Comparison of ENCODE assay signal across 15 cellular contexts in genomic region chr17:74777884-74778490, GRCh38. TPM values are rescaled to one million over a fixed set of nuclear protein-coding genes. Genes with fewer than 3 reads are reported as not detected.
DNase-seq lines count a peak whose midpoint lies in the region; ATAC-seq, FAIRE-seq and TF ChIP-seq lines count a peak whose summit lies in the region.
"Had no signal": no experiment of that assay in that cellular context is flagged by ENCODE, and none has a peak within 500 bp of the region (broad histone marks: within the 10 kb centered on the region; RNA-seq: fewer than 3 reads in every experiment).

No MANE protein-coding gene starts in this region.

- H3K9me3 Mint-ChIP-seq in activated T-cell treated with anti-CD3 and anti-CD28 coated beads, Interleukin-2, amount 50 U/mL, for 4 hours = no peaks in the 10 kb centered on the region
- no peaks in the 10 kb centered on the region for H3K9me3 Mint-ChIP-seq in astrocyte (ENCODE audit: unreplicated experiment)

- H3K36me3 ChIP-seq in astrocyte (ENCODE audit: insufficient read depth, low read length) (peaks cover 7% of the 10 kb centered on the region), osteoblast (ENCODE audit: insufficient read depth, low read length) (peaks cover 35% of the 10 kb centered on the region), colonic mucosa (no peaks in the 10 kb centered on the region)

- no peak overlapping the region for H3K9ac ChIP-seq in astrocyte (ENCODE audit: low read length)
- H3K9ac ChIP-seq in colonic mucosa (ENCODE audit: low read depth in 2 of 2, low read length in 2 of 2) = no peak overlapping the region

- H3K79me2 ChIP-seq in astrocyte (ENCODE audit: insufficient read depth, low read length) = peaks cover 53% of the 10 kb centered on the region
- peaks cover 49% of the 10 kb centered on the region for H3K79me2 ChIP-seq in osteoblast (ENCODE audit: insufficient read depth, low read length)

- H4K20me1 ChIP-seq in astrocyte (ENCODE audit: insufficient read depth, low read length) (peaks cover 63% of the 10 kb centered on the region), osteoblast (ENCODE audit: insufficient read depth, low read length) (peaks cover 27% of the 10 kb centered on the region)

- no peak for DNase-seq in activated T-cell treated with anti-CD3 and anti-CD28 coated beads, Interleukin-2, amount 50 U/mL, for 4 hours
- DNase-seq in activated T-cell treated with anti-CD3 and anti-CD28 coated beads, Interleukin-2, amount 50 U/mL, for 1 hour = no peak
- DNase-seq in NOMO-1 treated with DMSO at 0.1 percent for 48 hours (lab: John Stamatoyannopoulos, UW; ENCODE audit: unreplicated experiment) = peak; percentile 98
- no peak for DNase-seq in astrocyte (ENCODE audit: low read depth)
- peak; percentile 32 for DNase-seq in osteoblast (ENCODE audit: insufficient read length, low spot score, missing footprints)
- no peak for DNase-seq in GOT3 (lab: John Stamatoyannopoulos, UW)
- DNase-seq in HPDE6-E6E7 (ENCODE audit: extremely low spot score) = no peak
- no peak for DNase-seq in colonic mucosa
- DNase-seq: brain microvascular endothelial cell, IMR-90, lower lobe of right lung, NCI-H2029 treated with DMSO at 0.1 percent for 48 hours, posterior cingulate gyrus had no signal

- H3K4me3 Mint-ChIP-seq in activated T-cell treated with anti-CD3 and anti-CD28 coated beads, Interleukin-2, amount 50 U/mL, for 4 hours = peak overlapping the region; percentile 64
- peak overlapping the region; percentile 99 for H3K4me3 Mint-ChIP-seq in astrocyte (ENCODE audit: unreplicated experiment)

- H3K4me3 ChIP-seq in astrocyte (ENCODE audit: insufficient read depth, low read depth, low read length) (no peak overlapping the region), osteoblast (ENCODE audit: insufficient read depth, low read length) (no peak overlapping the region), colonic mucosa (no peak overlapping the region)

- no peak for ATAC-seq in activated T-cell treated with anti-CD3 and anti-CD28 coated beads, Interleukin-2, amount 50 U/mL, for 4 hours
- ATAC-seq: lower lobe of right lung had no signal

- intact Hi-C loops in colonic mucosa (cut with DNase I) = no loop called here

- H3K4me1 Mint-ChIP-seq in activated T-cell treated with anti-CD3 and anti-CD28 coated beads, Interleukin-2, amount 50 U/mL, for 4 hours (ENCODE audit: low read depth) = peaks cover 69% of the 10 kb centered on the region
- peaks cover 25% of the 10 kb centered on the region for H3K4me1 Mint-ChIP-seq in astrocyte (ENCODE audit: low read depth, unreplicated experiment)

- no peak for TF ChIP-seq CTCF in astrocyte (IDR thresholded peaks at IDR 0.05; ENCODE audit: insufficient read depth, low read depth, low read length)
- no peak for TF ChIP-seq CTCF in osteoblast (IDR thresholded peaks at IDR 0.05; ENCODE audit: extremely low read depth, low read depth, low read length)
- TF ChIP-seq CTCF in colonic mucosa (IDR thresholded peaks at IDR 0.05) = no peak

- H3K27me3 Mint-ChIP-seq in activated T-cell treated with anti-CD3 and anti-CD28 coated beads, Interleukin-2, amount 50 U/mL, for 4 hours (ENCODE audit: low read depth) = no peaks in the 10 kb centered on the region
- H3K27me3 Mint-ChIP-seq in astrocyte (ENCODE audit: low read depth, unreplicated experiment) = no peaks in the 10 kb centered on the region

- no peak for FAIRE-seq in astrocyte (lab: Jason Lieb, UNC)

- no peak overlapping the region for H3K27ac Mint-ChIP-seq in astrocyte (ENCODE audit: unreplicated experiment)

- H3K4me2 ChIP-seq in astrocyte (ENCODE audit: low read length) (no peak overlapping the region), osteoblast (ENCODE audit: insufficient read depth, low read length) (no peak overlapping the region)

- H3K27ac ChIP-seq in astrocyte (ENCODE audit: low read depth, low read length) (no peak overlapping the region), osteoblast (ENCODE audit: low read depth, low read length) (no peak overlapping the region), colonic mucosa (no peak overlapping the region)
- H3K27ac ChIP-seq: brain microvascular endothelial cell, lower lobe of right lung, vagina had no signal

- H3K27me3 ChIP-seq in astrocyte (ENCODE audit: insufficient read depth, low read length) = no peaks in the 10 kb centered on the region
- H3K27me3 ChIP-seq in osteoblast (ENCODE audit: insufficient read depth, low read length) = no peaks in the 10 kb centered on the region
- no peaks in the 10 kb centered on the region for H3K27me3 ChIP-seq in colonic mucosa
- H3K27me3 ChIP-seq: brain microvascular endothelial cell, vagina had no signal

- H3K9me3 ChIP-seq in astrocyte (ENCODE audit: insufficient read depth, low read depth, low read length) (no peaks in the 10 kb centered on the region), osteoblast (ENCODE audit: low read depth, low read length) (no peaks in the 10 kb centered on the region), colonic mucosa (no peaks in the 10 kb centered on the region)
- H3K9me3 ChIP-seq: lower lobe of right lung, vagina had no signal

- H3K4me1 ChIP-seq in astrocyte (ENCODE audit: insufficient read depth, low read length) (peaks cover 20% of the 10 kb centered on the region), osteoblast (ENCODE audit: insufficient read depth, low read length) (peaks cover 37% of the 10 kb centered on the region), colonic mucosa (peaks cover 6% of the 10 kb centered on the region)

- H2AFZ ChIP-seq in astrocyte (ENCODE audit: low read depth, low read length) = no peak overlapping the region
- H2AFZ ChIP-seq in osteoblast (ENCODE audit: low read length) = no peak overlapping the region

- H3K36me3 Mint-ChIP-seq in activated T-cell treated with anti-CD3 and anti-CD28 coated beads, Interleukin-2, amount 50 U/mL, for 4 hours (ENCODE audit: insufficient read depth) = peaks cover 14% of the 10 kb centered on the region
- peaks cover 16% of the 10 kb centered on the region for H3K36me3 Mint-ChIP-seq in astrocyte (ENCODE audit: low read depth, unreplicated experiment)

RNA-seq across cellular contexts. Expression of gene NAT9, which starts 1.8 kb away (rescaled TPM):
- total RNA-seq in activated T-cell treated with anti-CD3 and anti-CD28 coated beads, Interleukin-2, amount 50 U/mL, for 4 hours = 10 to 100 TPM; 63.1 to 68.7 (median 65.9) TPM
- 58.4 and 61.8 TPM in 2 replicates for total RNA-seq in astrocyte
- total RNA-seq in osteoblast = 33.0 and 35.1 TPM in 2 replicates
- total RNA-seq in colonic mucosa = 10 to 100 TPM; 28.4 to 52.6 TPM

RNA-seq across cellular contexts. Expression of gene NHERF1, which starts 29.6 kb away (rescaled TPM):
- 100 to 1,000 TPM; 124 to 138 (median 137) TPM for total RNA-seq in activated T-cell treated with anti-CD3 and anti-CD28 coated beads, Interleukin-2, amount 50 U/mL, for 4 hours
- 27.9 and 36.3 TPM in 2 replicates for total RNA-seq in astrocyte
- 15.9 and 22.1 TPM in 2 replicates for total RNA-seq in osteoblast
- total RNA-seq in colonic mucosa = 100 to 1,000 TPM; 186 to 244 TPM

RNA-seq across cellular contexts. Expression of gene RAB37, which starts 40.9 kb away (rescaled TPM):
- total RNA-seq in activated T-cell treated with anti-CD3 and anti-CD28 coated beads, Interleukin-2, amount 50 U/mL, for 4 hours = under 1 TPM; 0.29 to 0.98 (median 0.33) TPM
- total RNA-seq in astrocyte (0.77 TPM in 1 of 2 replicates, not detected in the other), osteoblast (under 0.01 and 0.36 TPM in 2 replicates), colonic mucosa (1 to 10 TPM; 4.5 to 7.2 TPM)
- total RNA-seq: epithelial cell of proximal tubule, IMR-90 had no signal

Comparison
In these comparisons a context has a peak if more than half of its experiments do, and no peak if none do; other contexts are left out.
1. DNase-seq: peak in NOMO-1 treated with DMSO at 0.1 percent for 48 hours (single experiment) and osteoblast (single experiment); none in activated T-cell treated with anti-CD3 and anti-CD28 coated beads, Interleukin-2, amount 50 U/mL, for 4 hours (single experiment), activated T-cell treated with anti-CD3 and anti-CD28 coated beads, Interleukin-2, amount 50 U/mL, for 1 hour (single experiment), astrocyte (single experiment), GOT3 (single experiment), HPDE6-E6E7 (single experiment) and colonic mucosa (single experiment).